9 cellular contexts compared by ENCODE assay signal in the genomic region with DNA sequence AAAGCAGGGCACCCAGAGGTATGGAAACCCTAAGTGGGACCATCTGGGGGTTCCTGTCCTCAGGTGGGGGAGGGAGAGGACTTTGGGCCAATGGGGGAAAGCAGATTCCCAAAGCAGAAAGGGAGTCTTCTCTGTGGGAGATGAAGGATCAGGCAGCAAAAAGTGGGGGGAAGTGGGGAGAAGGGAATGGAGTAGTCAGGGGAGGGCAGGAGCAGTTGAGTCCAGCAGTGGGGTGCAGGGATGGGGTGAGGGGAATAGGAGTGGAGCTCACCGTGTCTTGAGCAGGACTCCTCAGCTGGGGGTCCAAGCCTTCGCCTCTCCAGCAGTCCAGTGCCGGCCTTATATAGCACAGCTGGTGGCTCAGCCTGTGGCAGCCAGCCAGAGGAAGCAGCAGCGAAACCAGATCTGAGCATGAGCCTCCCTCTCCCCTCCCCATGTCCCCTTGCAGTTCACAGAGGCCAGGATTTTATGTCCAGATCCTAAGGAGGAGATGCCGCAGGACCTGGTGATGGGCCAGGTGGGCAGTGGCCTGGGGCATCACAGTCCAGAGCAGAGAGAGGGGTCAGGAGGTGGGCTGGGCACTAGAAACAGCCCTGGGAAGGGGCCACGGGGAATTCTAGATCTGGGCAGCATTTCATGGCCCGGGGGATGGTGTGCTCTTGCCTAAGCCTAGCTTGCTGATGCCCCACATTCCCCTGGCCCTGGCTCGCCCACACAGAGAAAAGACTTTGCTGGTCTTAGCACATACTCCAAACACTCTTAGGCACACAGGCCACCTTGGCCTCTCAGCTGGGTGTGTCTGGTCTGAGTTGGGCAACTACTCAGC. TPM values are rescaled to one million over a fixed set of nuclear protein-coding genes. Genes with fewer than 3 reads are reported as not detected.
A peak's percentile ranks its signal among the peaks of the same experiment; 100 is the strongest.
DNase-seq lines count a peak whose midpoint lies in the region; ATAC-seq and TF ChIP-seq lines count a peak whose summit lies in the region.
"Had no signal": no experiment of that assay in that cellular context is flagged by ENCODE, and none has a peak within 500 bp of the region (broad histone marks: within the 10 kb centered on the region; RNA-seq: fewer than 3 reads in every experiment).

A gene with protein sequence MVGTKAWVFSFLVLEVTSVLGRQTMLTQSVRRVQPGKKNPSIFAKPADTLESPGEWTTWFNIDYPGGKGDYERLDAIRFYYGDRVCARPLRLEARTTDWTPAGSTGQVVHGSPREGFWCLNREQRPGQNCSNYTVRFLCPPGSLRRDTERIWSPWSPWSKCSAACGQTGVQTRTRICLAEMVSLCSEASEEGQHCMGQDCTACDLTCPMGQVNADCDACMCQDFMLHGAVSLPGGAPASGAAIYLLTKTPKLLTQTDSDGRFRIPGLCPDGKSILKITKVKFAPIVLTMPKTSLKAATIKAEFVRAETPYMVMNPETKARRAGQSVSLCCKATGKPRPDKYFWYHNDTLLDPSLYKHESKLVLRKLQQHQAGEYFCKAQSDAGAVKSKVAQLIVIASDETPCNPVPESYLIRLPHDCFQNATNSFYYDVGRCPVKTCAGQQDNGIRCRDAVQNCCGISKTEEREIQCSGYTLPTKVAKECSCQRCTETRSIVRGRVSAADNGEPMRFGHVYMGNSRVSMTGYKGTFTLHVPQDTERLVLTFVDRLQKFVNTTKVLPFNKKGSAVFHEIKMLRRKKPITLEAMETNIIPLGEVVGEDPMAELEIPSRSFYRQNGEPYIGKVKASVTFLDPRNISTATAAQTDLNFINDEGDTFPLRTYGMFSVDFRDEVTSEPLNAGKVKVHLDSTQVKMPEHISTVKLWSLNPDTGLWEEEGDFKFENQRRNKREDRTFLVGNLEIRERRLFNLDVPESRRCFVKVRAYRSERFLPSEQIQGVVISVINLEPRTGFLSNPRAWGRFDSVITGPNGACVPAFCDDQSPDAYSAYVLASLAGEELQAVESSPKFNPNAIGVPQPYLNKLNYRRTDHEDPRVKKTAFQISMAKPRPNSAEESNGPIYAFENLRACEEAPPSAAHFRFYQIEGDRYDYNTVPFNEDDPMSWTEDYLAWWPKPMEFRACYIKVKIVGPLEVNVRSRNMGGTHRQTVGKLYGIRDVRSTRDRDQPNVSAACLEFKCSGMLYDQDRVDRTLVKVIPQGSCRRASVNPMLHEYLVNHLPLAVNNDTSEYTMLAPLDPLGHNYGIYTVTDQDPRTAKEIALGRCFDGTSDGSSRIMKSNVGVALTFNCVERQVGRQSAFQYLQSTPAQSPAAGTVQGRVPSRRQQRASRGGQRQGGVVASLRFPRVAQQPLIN (minus strand): TSS at position 317 of the 826 bp plus-strand sequence. CDS start 1,718 bp downstream, outside the sequence.

- H3K4me1 ChIP-seq in Peyer's patch (no peaks in the 10 kb centered on the region), psoas muscle (peaks cover 18% of the 10 kb centered on the region)

- DNase-seq in Daoy (ENCODE audit: low read depth): peak; percentile 37
- DNase-seq in Peyer's patch: peak in 1 of 3 donors; percentile 48
- DNase-seq in foreskin fibroblast: peak; percentile 36 to 77
- peak; percentile 66 to 86 for DNase-seq in psoas muscle
- DNase-seq in effector CD8-positive, alpha-beta T cell (lab: John Stamatoyannopoulos, UW): no peak
- DNase-seq in activated CD8-positive, alpha-beta memory T cell treated with anti-CD3 and anti-CD28 coated beads, Interleukin-2, amount 50 U/mL, for 48 hours: no peak
- DNase-seq in stimulated activated naive CD4-positive, alpha-beta T cell treated with Interleukin-2 at 50 U/mL for 16 hours (lab: John Stamatoyannopoulos, UW): no peak
- DNase-seq: nucleus accumbens had no signal

- ATAC-seq in psoas muscle (peak; percentile 54 to 90 (median 84)), GM19452 (IDR thresholded peaks at IDR 0.05; ENCODE audit: unreplicated experiment) (no peak)

- WGBS in psoas muscle, 3 donors: 13 to 20% (median 15%) methylated on average over 6 to 8 of the region's 8 CpGs

- no peak for TF ChIP-seq CTCF in Peyer's patch (IDR thresholded peaks at IDR 0.05)
- TF ChIP-seq CTCF in foreskin fibroblast (IDR thresholded peaks at IDR 0.05; ENCODE audit: low read depth, low read length): no peak
- no peak for TF ChIP-seq CTCF in psoas muscle (IDR thresholded peaks at IDR 0.05)

- intact Hi-C loops in psoas muscle (cut with DNase I): no loop called here

- H3K27ac ChIP-seq in Peyer's patch: peak within 1 kb of the TSS in 2 of 4 donors; percentile 1 to 5
- H3K27ac ChIP-seq in psoas muscle: peak within 1 kb of the TSS; percentile 53

- H3K4me3 ChIP-seq in Peyer's patch (peak within 1 kb of the TSS in 1 of 4 donors; percentile 19), foreskin fibroblast (ENCODE audit: low read depth in 1 of 2, low read length in 2 of 2) (peak within 1 kb of the TSS in 1 of 2 donors; percentile 10), psoas muscle (peak within 1 kb of the TSS; percentile 41)

- H3K27me3 ChIP-seq in Peyer's patch (no peaks in the 10 kb centered on the region), psoas muscle (ENCODE audit: insufficient read depth in 3 of 3, low read length in 2 of 3) (no peaks in the 10 kb centered on the region)

- H3K36me3 ChIP-seq in Peyer's patch (no peaks in the 10 kb centered on the region), psoas muscle (ENCODE audit: insufficient read depth in 1 of 2, low read depth in 1 of 2) (no peaks in the 10 kb centered on the region)

- H3K9me3 ChIP-seq in Peyer's patch: no peaks in the 10 kb centered on the region
- H3K9me3 ChIP-seq in psoas muscle: no peaks in the 10 kb centered on the region

- no peak for TF ChIP-seq POLR2A in Peyer's patch (IDR thresholded peaks at IDR 0.05)

RNA-seq across cellular contexts. Expression of the gene that starts here (rescaled TPM):
- total RNA-seq in Daoy (2014; rRNA removed; shearing (Covaris generic)): 0.03 TPM in 1 of 2 replicates, not detected in the other
- total RNA-seq in Peyer's patch (10 to 100 TPM; 14.4 to 26.9 (median 17.8) TPM), psoas muscle (10 to 100 TPM in 2 of 4 donors, 1 to 10 TPM in 2; 5.6 to 31.7 (median 12.7) TPM)
- polyA plus RNA-seq in psoas muscle: 10 to 100 TPM in 1 of 3 donors, 1 to 10 TPM in 2; 3.9 to 13.0 (median 5.3) TPM

Comparison
In these comparisons a context has a peak if more than half of its experiments do, and no peak if none do; other contexts are left out.
1. Peak in DNase-seq in Daoy; RNA of the gene not detected or under 1 TPM.
2. DNase-seq: peak in foreskin fibroblast (2 of 2) and psoas muscle (2 of 2); none in effector CD8-positive, alpha-beta T cell (single experiment), activated CD8-positive, alpha-beta memory T cell treated with anti-CD3 and anti-CD28 coated beads, Interleukin-2, amount 50 U/mL, for 48 hours (single experiment) and stimulated activated naive CD4-positive, alpha-beta T cell treated with Interleukin-2 at 50 U/mL for 16 hours (single experiment).